ENCODE assay signal across 1 cellular context in the genomic region with DNA sequence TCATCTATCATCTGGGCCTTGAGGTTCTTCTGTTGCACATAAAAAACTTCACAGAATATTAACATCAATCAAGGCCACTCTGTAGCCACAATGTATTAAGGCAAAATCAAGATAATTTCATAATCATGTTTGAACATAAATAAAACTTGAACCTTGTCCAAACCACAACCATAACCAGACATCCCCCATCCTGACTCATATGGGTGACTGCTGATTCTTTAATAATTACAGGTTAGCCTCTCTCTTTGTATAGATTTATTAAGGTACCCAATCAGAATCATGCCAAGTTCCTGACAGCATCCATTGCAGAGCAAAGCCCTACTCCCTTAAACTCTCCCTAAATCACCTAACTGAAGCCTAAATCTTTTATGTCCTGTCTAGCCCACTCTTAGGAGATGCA.
TF ChIP-seq lines count a peak whose summit lies in the region.

No MANE protein-coding gene starts in this region.

TF ChIP-seq in IMR-90, 13 proteins besides CTCF, POLR2A, EP300 and RAD21 (continued from another document):
- TF ChIP-seq, protein P1, sequence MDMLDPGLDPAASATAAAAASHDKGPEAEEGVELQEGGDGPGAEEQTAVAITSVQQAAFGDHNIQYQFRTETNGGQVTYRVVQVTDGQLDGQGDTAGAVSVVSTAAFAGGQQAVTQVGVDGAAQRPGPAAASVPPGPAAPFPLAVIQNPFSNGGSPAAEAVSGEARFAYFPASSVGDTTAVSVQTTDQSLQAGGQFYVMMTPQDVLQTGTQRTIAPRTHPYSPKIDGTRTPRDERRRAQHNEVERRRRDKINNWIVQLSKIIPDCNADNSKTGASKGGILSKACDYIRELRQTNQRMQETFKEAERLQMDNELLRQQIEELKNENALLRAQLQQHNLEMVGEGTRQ (IDR thresholded peaks at IDR 0.05; ENCODE audit: low read depth, low read length), result no peak
- TF ChIP-seq FOS (IDR thresholded peaks at IDR 0.05; ENCODE audit: low read depth, low read length) (no peak), NFE2L2 (IDR thresholded peaks at IDR 0.05; ENCODE audit: low read depth, low read length) (no peak), MXI1 (IDR thresholded peaks at IDR 0.05; ENCODE audit: borderline replicate concordance, low read depth, low read length) (no peak)
